18 cellular contexts compared by ENCODE assay signal in genomic region chr19:4042731-4043082, GRCh38. TPM values are rescaled to one million over a fixed set of nuclear protein-coding genes. Genes with fewer than 3 reads are reported as not detected.
DNase-seq lines count a peak whose midpoint lies in the region; ATAC-seq and TF ChIP-seq lines count a peak whose summit lies in the region.
"Had no signal": no experiment of that assay in that cellular context is flagged by ENCODE, and none has a peak within 500 bp of the region (broad histone marks: within the 10 kb centered on the region; RNA-seq: fewer than 3 reads in every experiment).

No MANE protein-coding gene starts in this region.

- H3K4ac ChIP-seq in H9 (ENCODE audit: low read depth, low read length): no peak overlapping the region

- no peaks in the 10 kb centered on the region for H3K4me1 ChIP-seq in H9 (ENCODE audit: insufficient read depth, low read length)
- H3K4me1 ChIP-seq in osteoblast (ENCODE audit: insufficient read depth, low read length): no peaks in the 10 kb centered on the region

- BruUV-seq in Calu3 (replicated peaks; lab: Mats Ljungman, UMichigan): no TSS peak

- H4K20me1 ChIP-seq in H9 (ENCODE audit: control insufficient read depth, insufficient read depth, insufficient read length): no peaks in the 10 kb centered on the region
- H4K20me1 ChIP-seq in osteoblast (ENCODE audit: insufficient read depth, low read length): peaks cover 26% of the 10 kb centered on the region

- peaks cover 87% of the 10 kb centered on the region for H3K36me3 Mint-ChIP-seq in Calu3 (ENCODE audit: insufficient read depth, unreplicated experiment)
- H3K36me3 Mint-ChIP-seq in T-helper 17 cell (ENCODE audit: low read depth): no peaks in the 10 kb centered on the region
- peaks cover 5 to 18% (median 13%) of the 10 kb centered on the region in 3 experiments; a peak in 6 of 7 replicates for H3K36me3 Mint-ChIP-seq in H9 (ENCODE audit: insufficient read depth in 1 of 3, low read depth in 3 of 3)
- H3K36me3 Mint-ChIP-seq in activated T-helper 2 cell treated with anti-CD3 and anti-CD28 coated beads, Interferon-gamma antibody, Interleukin-2, Interleukin-4, amounts not matched to agents 10 μg/mL and 5 μg/mL and 100 μg/mL, durations not matched to agents 14 hours and 24 hours and 36 hours (ENCODE audit: low read depth): peaks cover 33% of the 10 kb centered on the region

- no peak overlapping the region for H3K23ac ChIP-seq in H9 (ENCODE audit: insufficient read length, low read depth, low read length)

- H3K9me3 ChIP-seq in T-helper 17 cell (ENCODE audit: control insufficient read depth, low read length, poor library complexity, severe bottlenecking) (no peaks in the 10 kb centered on the region), H9 (ENCODE audit: control insufficient read depth, low read depth, low read length) (no peaks in the 10 kb centered on the region), osteoblast (ENCODE audit: low read depth, low read length) (no peaks in the 10 kb centered on the region)
- H3K9me3 ChIP-seq: tibial artery had no signal

- no peak overlapping the region for H2BK15ac ChIP-seq in H9 (ENCODE audit: low read depth, low read length)

- H3K4me2 ChIP-seq in H9 (ENCODE audit: insufficient read depth, insufficient read length, low read length): no peak overlapping the region
- H3K4me2 ChIP-seq in osteoblast (ENCODE audit: insufficient read depth, low read length): no peak overlapping the region

- H4K8ac ChIP-seq in H9 (replicated peaks; ENCODE audit: insufficient read length, low read depth, low read length): no peak overlapping the region

- no peaks in the 10 kb centered on the region for H3K27me3 Mint-ChIP-seq in Calu3 (ENCODE audit: unreplicated experiment)
- H3K27me3 Mint-ChIP-seq in T-helper 17 cell: no peaks in the 10 kb centered on the region
- H3K27me3 Mint-ChIP-seq in H9 (ENCODE audit: low read depth): peaks cover 3% of the 10 kb centered on the region; the same call in 1 of the 2 replicates
- H3K27me3 Mint-ChIP-seq in activated T-helper 2 cell treated with anti-CD3 and anti-CD28 coated beads, Interferon-gamma antibody, Interleukin-2, Interleukin-4, amounts not matched to agents 10 μg/mL and 5 μg/mL and 100 μg/mL, durations not matched to agents 14 hours and 24 hours and 36 hours (ENCODE audit: low read depth): no peaks in the 10 kb centered on the region
- H3K27me3 Mint-ChIP-seq: activated CD4-positive, alpha-beta T cell treated with anti-CD3 and anti-CD28 coated beads for 36 hours had no signal

- H2BK120ac ChIP-seq in H9 (ENCODE audit: low read depth, low read length, poor library complexity, severe bottlenecking): no peak overlapping the region

- intact Hi-C loops in Calu3 (cut with micrococcal nuclease; ENCODE audit: unreplicated experiment): no loop called here
- intact Hi-C loops in sciatic nerve (cut with DNase I): no loop called here
- intact Hi-C loops in activated T-helper 2 cell treated with anti-CD3 and anti-CD28 coated beads, Interferon-gamma antibody, Interleukin-2, Interleukin-4, amounts not matched to agents 10 μg/mL and 5 μg/mL and 100 μg/mL, durations not matched to agents 14 hours and 24 hours and 36 hours (cut with micrococcal nuclease): no loop called here

- H2AK5ac ChIP-seq in H9 (ENCODE audit: insufficient read length, low read length): no peak overlapping the region

- H2BK5ac ChIP-seq in H9 (ENCODE audit: insufficient read length, low read length): no peak overlapping the region

- no peaks in the 10 kb centered on the region for H3K9me3 Mint-ChIP-seq in Calu3 (ENCODE audit: low read depth, unreplicated experiment)
- H3K9me3 Mint-ChIP-seq in H9: no peaks in the 10 kb centered on the region; a peak in 1 of 5 replicates
- H3K9me3 Mint-ChIP-seq in activated T-helper 2 cell treated with anti-CD3 and anti-CD28 coated beads, Interferon-gamma antibody, Interleukin-2, Interleukin-4, amounts not matched to agents 10 μg/mL and 5 μg/mL and 100 μg/mL, durations not matched to agents 14 hours and 24 hours and 36 hours: no peaks in the 10 kb centered on the region
- H3K9me3 Mint-ChIP-seq: activated T-cell treated with anti-CD3 and anti-CD28 coated beads, Interleukin-2, amount 50 U/mL, for 4 hours; nephron; T-helper 1 cell treated with Interleukin-12 subunit alpha and Interleukin-12 subunit beta and Interleukin-4 antibody, amounts not matched to agents 30 μg/mL and 1 μg/mL, for 36 hours had no signal

- H2AFZ ChIP-seq in H9 (ENCODE audit: low read length) (no peak overlapping the region), osteoblast (ENCODE audit: low read length) (no peak overlapping the region)

- H4K5ac ChIP-seq in H9 (ENCODE audit: insufficient read length, low read depth, low read length): no peak overlapping the region

- no peak for TF ChIP-seq CTCF in Calu3 (IDR thresholded peaks at IDR 0.05; ENCODE audit: unreplicated experiment)
- TF ChIP-seq CTCF in H9 (conservative IDR thresholded peaks at IDR 0.05): no peak
- TF ChIP-seq CTCF in osteoblast (IDR thresholded peaks at IDR 0.05; ENCODE audit: extremely low read depth, low read depth, low read length): no peak

- H3T11ph ChIP-seq in H9 (ENCODE audit: low read length): no peak overlapping the region

- H3K4me1 Mint-ChIP-seq in Calu3 (ENCODE audit: low read depth, unreplicated experiment) (no peaks in the 10 kb centered on the region), T-helper 17 cell (peaks cover 6% of the 10 kb centered on the region), H9 (peaks cover 0 to 14% of the 10 kb centered on the region in 2 experiments; a peak in 2 of 4 replicates)
- no peaks in the 10 kb centered on the region for H3K4me1 Mint-ChIP-seq in activated T-helper 2 cell treated with anti-CD3 and anti-CD28 coated beads, Interferon-gamma antibody, Interleukin-2, Interleukin-4, amounts not matched to agents 10 μg/mL and 5 μg/mL and 100 μg/mL, durations not matched to agents 14 hours and 24 hours and 36 hours (ENCODE audit: low read depth)

- no peaks in the 10 kb centered on the region for H3K23me2 ChIP-seq in H9 (ENCODE audit: insufficient read length, low read depth, low read length, poor library complexity, severe bottlenecking)

- peak; percentile 80 for DNase-seq in Calu3
- no peak for DNase-seq in T-helper 17 cell
- no peak for DNase-seq in sciatic nerve (ENCODE audit: low spot score)
- no peak for DNase-seq in NCI-H1417 treated with DMSO at 0.1 percent for 48 hours (lab: John Stamatoyannopoulos, UW)
- no peak for DNase-seq in H9
- DNase-seq in activated T-helper 2 cell treated with anti-CD3 and anti-CD28 coated beads, Interferon-gamma antibody, Interleukin-2, Interleukin-4, amounts not matched to agents 10 μg/mL and 5 μg/mL and 100 μg/mL, durations not matched to agents 14 hours and 24 hours and 36 hours (ENCODE audit: low spot score): no peak
- DNase-seq in osteoblast (ENCODE audit: insufficient read length, low spot score, missing footprints): no peak
- DNase-seq: activated CD4-positive, alpha-beta T cell treated with anti-CD3 and anti-CD28 coated beads for 36 hours; activated T-cell treated with anti-CD3 and anti-CD28 coated beads, Interleukin-2, amount 50 U/mL, for 4 hours; amygdala; effector CD4-positive, alpha-beta T cell; islet precursor cell; NCI-H1048; NCI-H446; tibial artery had no signal

- H3K4me3 ChIP-seq in osteoblast (ENCODE audit: insufficient read depth, low read length): no peak overlapping the region
- H3K4me3 ChIP-seq: tibial artery had no signal

- no peak overlapping the region; the same call in 1 of the 2 replicates for H3K14ac ChIP-seq in H9 (ENCODE audit: insufficient read depth, low read length)

- H3K4me3 Mint-ChIP-seq in Calu3 (ENCODE audit: low read depth, unreplicated experiment) (peak overlapping the region; percentile 44), T-helper 17 cell (no peak overlapping the region), H9 (no peak overlapping the region)
- H3K4me3 Mint-ChIP-seq in activated T-helper 2 cell treated with anti-CD3 and anti-CD28 coated beads, Interferon-gamma antibody, Interleukin-2, Interleukin-4, amounts not matched to agents 10 μg/mL and 5 μg/mL and 100 μg/mL, durations not matched to agents 14 hours and 24 hours and 36 hours (ENCODE audit: low read depth): no peak overlapping the region
- H3K4me3 Mint-ChIP-seq: activated CD4-positive, alpha-beta T cell treated with anti-CD3 and anti-CD28 coated beads for 36 hours; activated T-cell treated with anti-CD3 and anti-CD28 coated beads, Interleukin-2, amount 50 U/mL, for 4 hours; nephron; T-helper 1 cell treated with Interleukin-12 subunit alpha and Interleukin-12 subunit beta and Interleukin-4 antibody, amounts not matched to agents 30 μg/mL and 1 μg/mL, for 36 hours had no signal

- no peak overlapping the region for H2BK20ac ChIP-seq in H9 (ENCODE audit: low read depth, low read length, poor library complexity, severe bottlenecking)

- CTCF ChIA-PET in Calu3 (lab: Charles Lee): interaction anchor here (1.0 kb wide), 1 partner anchor 164 kb away, joined by 3 read pairs; no protein-coding TSS in a partner anchor

- WGBS in H9 (ENCODE audit: extremely low coverage, insufficient read length, low lambda C conversion rate): no CpG with 5 or more reads among the region's 14 CpGs

- H3K27ac Mint-ChIP-seq in Calu3 (ENCODE audit: unreplicated experiment): peak overlapping the region; percentile 61
- no peak overlapping the region for H3K27ac Mint-ChIP-seq in T-helper 17 cell
- H3K27ac Mint-ChIP-seq in H9: peak overlapping the region in 1 of 3 experiments; percentile 63; a peak in 1 of 7 replicates
- no peak overlapping the region for H3K27ac Mint-ChIP-seq in activated T-helper 2 cell treated with anti-CD3 and anti-CD28 coated beads, Interferon-gamma antibody, Interleukin-2, Interleukin-4, amounts not matched to agents 10 μg/mL and 5 μg/mL and 100 μg/mL, durations not matched to agents 14 hours and 24 hours and 36 hours
- H3K27ac Mint-ChIP-seq: activated CD4-positive, alpha-beta T cell treated with anti-CD3 and anti-CD28 coated beads for 36 hours; nephron; T-helper 1 cell treated with Interleukin-12 subunit alpha and Interleukin-12 subunit beta and Interleukin-4 antibody, amounts not matched to agents 30 μg/mL and 1 μg/mL, for 36 hours had no signal

- no peak overlapping the region for H4K91ac ChIP-seq in H9 (ENCODE audit: insufficient read length, low read depth, low read length)

- H3K36me3 ChIP-seq in osteoblast (ENCODE audit: insufficient read depth, low read length): peaks cover 17% of the 10 kb centered on the region

- no peak overlapping the region for H3K9ac ChIP-seq in H9 (ENCODE audit: extremely low read depth, insufficient read length, low read length)

- H2BK12ac ChIP-seq in H9 (ENCODE audit: insufficient read length, low read depth, low read length): no peak overlapping the region

- H3K27ac ChIP-seq in layer of hippocampus (ENCODE audit: low read depth, low read length) (peak overlapping the region; percentile 46), H9 (ENCODE audit: insufficient read length, low read depth, low read length) (no peak overlapping the region), osteoblast (ENCODE audit: low read depth, low read length) (no peak overlapping the region)
- H3K27ac ChIP-seq: tibial artery had no signal

- no peaks in the 10 kb centered on the region for H3K79me2 ChIP-seq in H9 (ENCODE audit: insufficient read depth, low read length)
- H3K79me2 ChIP-seq in osteoblast (ENCODE audit: insufficient read depth, low read length): peaks cover 71% of the 10 kb centered on the region

- H3K18ac ChIP-seq in H9 (ENCODE audit: insufficient read length, low read depth, low read length): no peak overlapping the region

- peak; percentile 17 for ATAC-seq in T-helper 17 cell
- ATAC-seq in sciatic nerve: peak; percentile 20
- ATAC-seq: activated CD4-positive, alpha-beta T cell treated with anti-CD3 and anti-CD28 coated beads for 36 hours had no signal

- no peak overlapping the region for H3K56ac ChIP-seq in H9 (ENCODE audit: insufficient read length, low read depth, low read length)

- no peaks in the 10 kb centered on the region for H3K79me1 ChIP-seq in H9 (ENCODE audit: insufficient read depth, low read depth, low read length, poor library complexity, severe bottlenecking)

- no peaks in the 10 kb centered on the region for H3K27me3 ChIP-seq in layer of hippocampus (ENCODE audit: control insufficient read depth, insufficient read depth, low read length)
- H3K27me3 ChIP-seq in H9 (ENCODE audit: insufficient read depth, low read length): no peaks in the 10 kb centered on the region
- H3K27me3 ChIP-seq in osteoblast (ENCODE audit: insufficient read depth, low read length): no peaks in the 10 kb centered on the region
- H3K27me3 ChIP-seq: tibial artery had no signal

RNA-seq across cellular contexts. Expression of gene ZBTB7A, which starts 24.0 kb away (rescaled TPM):
- total RNA-seq in Calu3 (2022): 38.0 and 44.7 TPM in 2 replicates
- 10 to 100 TPM; 47.3 to 51.1 TPM for total RNA-seq in T-helper 17 cell
- total RNA-seq in sciatic nerve: 54.2 TPM
- 22.8 and 24.9 TPM in 2 replicates for total RNA-seq in H9 (2021)
- 39.9 and 41.2 TPM in 2 replicates for total RNA-seq in activated T-helper 2 cell treated with anti-CD3 and anti-CD28 coated beads, Interferon-gamma antibody, Interleukin-2, Interleukin-4, amounts not matched to agents 10 μg/mL and 5 μg/mL and 100 μg/mL, durations not matched to agents 14 hours and 24 hours and 36 hours
- 38.6 and 42.7 TPM in 2 replicates for total RNA-seq in osteoblast

RNA-seq across cellular contexts. Expression of gene PIAS4, which starts 35.2 kb away (rescaled TPM):
- total RNA-seq in Calu3 (2022): 29.3 and 35.7 TPM in 2 replicates
- 10 to 100 TPM; 20.8 to 22.7 TPM for total RNA-seq in T-helper 17 cell
- 33.4 TPM for total RNA-seq in sciatic nerve
- 52.0 and 59.4 TPM in 2 replicates for total RNA-seq in H9 (2021)
- 31.5 and 36.3 TPM in 2 replicates for total RNA-seq in activated T-helper 2 cell treated with anti-CD3 and anti-CD28 coated beads, Interferon-gamma antibody, Interleukin-2, Interleukin-4, amounts not matched to agents 10 μg/mL and 5 μg/mL and 100 μg/mL, durations not matched to agents 14 hours and 24 hours and 36 hours
- total RNA-seq in osteoblast: 14.7 and 21.4 TPM in 2 replicates

RNA-seq across cellular contexts. Expression of gene EEF2, which starts 57.4 kb away (rescaled TPM):
- total RNA-seq in Calu3 (2022) (1,011 and 1,166 TPM in 2 replicates), T-helper 17 cell (1,000 to 10,000 TPM; 2,788 to 2,859 TPM), sciatic nerve (1,381 TPM), H9 (2021) (3,615 and 3,676 TPM in 2 replicates), osteoblast (2,656 and 2,968 TPM in 2 replicates)
- 2,377 and 2,451 TPM in 2 replicates for total RNA-seq in activated T-helper 2 cell treated with anti-CD3 and anti-CD28 coated beads, Interferon-gamma antibody, Interleukin-2, Interleukin-4, amounts not matched to agents 10 μg/mL and 5 μg/mL and 100 μg/mL, durations not matched to agents 14 hours and 24 hours and 36 hours
